ENCODE assay signal across 1 cellular context in the genomic region with DNA sequence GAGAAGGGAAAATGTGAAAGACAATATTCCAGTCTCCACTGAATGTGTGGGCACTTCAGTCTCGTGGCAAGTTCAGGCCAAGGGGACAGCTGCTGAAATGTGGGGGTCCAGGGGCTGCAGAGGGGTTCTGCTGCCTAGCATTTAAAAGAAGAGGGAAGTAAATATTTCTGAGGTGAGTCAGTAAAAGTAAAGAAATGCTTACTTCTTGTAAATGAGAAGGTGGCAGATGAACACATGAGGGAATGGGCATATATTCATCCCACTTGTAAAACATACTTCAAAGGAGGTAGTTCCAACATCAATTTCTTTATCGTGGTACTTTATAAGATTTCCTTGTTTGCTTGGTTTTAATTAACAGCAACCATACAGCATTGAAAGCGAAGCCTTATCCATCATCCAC.
TF ChIP-seq lines count a peak whose summit lies in the region.

No MANE protein-coding gene starts in this region.

TF ChIP-seq in WTC11, 78 proteins besides CTCF, POLR2A, EP300 and RAD21 (continued from another document):
- TF ChIP-seq, protein P1, sequence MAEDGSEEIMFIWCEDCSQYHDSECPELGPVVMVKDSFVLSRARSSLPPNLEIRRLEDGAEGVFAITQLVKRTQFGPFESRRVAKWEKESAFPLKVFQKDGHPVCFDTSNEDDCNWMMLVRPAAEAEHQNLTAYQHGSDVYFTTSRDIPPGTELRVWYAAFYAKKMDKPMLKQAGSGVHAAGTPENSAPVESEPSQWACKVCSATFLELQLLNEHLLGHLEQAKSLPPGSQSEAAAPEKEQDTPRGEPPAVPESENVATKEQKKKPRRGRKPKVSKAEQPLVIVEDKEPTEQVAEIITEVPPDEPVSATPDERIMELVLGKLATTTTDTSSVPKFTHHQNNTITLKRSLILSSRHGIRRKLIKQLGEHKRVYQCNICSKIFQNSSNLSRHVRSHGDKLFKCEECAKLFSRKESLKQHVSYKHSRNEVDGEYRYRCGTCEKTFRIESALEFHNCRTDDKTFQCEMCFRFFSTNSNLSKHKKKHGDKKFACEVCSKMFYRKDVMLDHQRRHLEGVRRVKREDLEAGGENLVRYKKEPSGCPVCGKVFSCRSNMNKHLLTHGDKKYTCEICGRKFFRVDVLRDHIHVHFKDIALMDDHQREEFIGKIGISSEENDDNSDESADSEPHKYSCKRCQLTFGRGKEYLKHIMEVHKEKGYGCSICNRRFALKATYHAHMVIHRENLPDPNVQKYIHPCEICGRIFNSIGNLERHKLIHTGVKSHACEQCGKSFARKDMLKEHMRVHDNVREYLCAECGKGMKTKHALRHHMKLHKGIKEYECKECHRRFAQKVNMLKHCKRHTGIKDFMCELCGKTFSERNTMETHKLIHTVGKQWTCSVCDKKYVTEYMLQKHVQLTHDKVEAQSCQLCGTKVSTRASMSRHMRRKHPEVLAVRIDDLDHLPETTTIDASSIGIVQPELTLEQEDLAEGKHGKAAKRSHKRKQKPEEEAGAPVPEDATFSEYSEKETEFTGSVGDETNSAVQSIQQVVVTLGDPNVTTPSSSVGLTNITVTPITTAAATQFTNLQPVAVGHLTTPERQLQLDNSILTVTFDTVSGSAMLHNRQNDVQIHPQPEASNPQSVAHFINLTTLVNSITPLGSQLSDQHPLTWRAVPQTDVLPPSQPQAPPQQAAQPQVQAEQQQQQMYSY (CRISPR knock-in tag; IDR thresholded peaks at IDR 0.05): no peak
- TF ChIP-seq, protein P2, sequence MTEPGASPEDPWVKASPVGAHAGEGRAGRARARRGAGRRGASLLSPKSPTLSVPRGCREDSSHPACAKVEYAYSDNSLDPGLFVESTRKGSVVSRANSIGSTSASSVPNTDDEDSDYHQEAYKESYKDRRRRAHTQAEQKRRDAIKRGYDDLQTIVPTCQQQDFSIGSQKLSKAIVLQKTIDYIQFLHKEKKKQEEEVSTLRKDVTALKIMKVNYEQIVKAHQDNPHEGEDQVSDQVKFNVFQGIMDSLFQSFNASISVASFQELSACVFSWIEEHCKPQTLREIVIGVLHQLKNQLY (CRISPR knock-in tag; IDR thresholded peaks at IDR 0.05): no peak
- TF ChIP-seq NFYB (CRISPR knock-in tag; conservative IDR thresholded peaks at IDR 0.05; ENCODE audit: low read depth) (no peak), GTF2I (CRISPR knock-in tag; conservative IDR thresholded peaks at IDR 0.05) (no peak), NR2C2 (CRISPR knock-in tag; IDR thresholded peaks at IDR 0.05) (no peak), ESRRA (CRISPR knock-in tag; IDR thresholded peaks at IDR 0.05; ENCODE audit: borderline replicate concordance) (no peak), CBFB (CRISPR knock-in tag; IDR thresholded peaks at IDR 0.05; ENCODE audit: low read depth) (no peak), OVOL2 (CRISPR knock-in tag; IDR thresholded peaks at IDR 0.05; ENCODE audit: borderline replicate concordance) (no peak), ZBTB21 (CRISPR knock-in tag; IDR thresholded peaks at IDR 0.05; ENCODE audit: borderline replicate concordance) (no peak)
- TF ChIP-seq, protein P3, sequence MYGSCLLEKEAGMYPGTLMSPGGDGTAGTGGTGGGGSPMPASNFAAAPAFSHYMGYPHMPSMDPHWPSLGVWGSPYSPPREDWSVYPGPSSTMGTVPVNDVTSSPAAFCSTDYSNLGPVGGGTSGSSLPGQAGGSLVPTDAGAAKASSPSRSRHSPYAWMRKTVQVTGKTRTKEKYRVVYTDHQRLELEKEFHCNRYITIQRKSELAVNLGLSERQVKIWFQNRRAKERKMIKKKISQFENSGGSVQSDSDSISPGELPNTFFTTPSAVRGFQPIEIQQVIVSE (CRISPR knock-in tag; IDR thresholded peaks at IDR 0.05; ENCODE audit: borderline replicate concordance): no peak
- TF ChIP-seq, protein P4, sequence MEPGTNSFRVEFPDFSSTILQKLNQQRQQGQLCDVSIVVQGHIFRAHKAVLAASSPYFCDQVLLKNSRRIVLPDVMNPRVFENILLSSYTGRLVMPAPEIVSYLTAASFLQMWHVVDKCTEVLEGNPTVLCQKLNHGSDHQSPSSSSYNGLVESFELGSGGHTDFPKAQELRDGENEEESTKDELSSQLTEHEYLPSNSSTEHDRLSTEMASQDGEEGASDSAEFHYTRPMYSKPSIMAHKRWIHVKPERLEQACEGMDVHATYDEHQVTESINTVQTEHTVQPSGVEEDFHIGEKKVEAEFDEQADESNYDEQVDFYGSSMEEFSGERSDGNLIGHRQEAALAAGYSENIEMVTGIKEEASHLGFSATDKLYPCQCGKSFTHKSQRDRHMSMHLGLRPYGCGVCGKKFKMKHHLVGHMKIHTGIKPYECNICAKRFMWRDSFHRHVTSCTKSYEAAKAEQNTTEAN (CRISPR knock-in tag; IDR thresholded peaks at IDR 0.05): no peak
TF ChIP-seq in WTC11: peak in this region for 0.
